19 cellular contexts compared by ENCODE assay signal in genomic region chr5:180284161-180284560, GRCh38. TPM values are rescaled to one million over a fixed set of nuclear protein-coding genes. Genes with fewer than 3 reads are reported as not detected.
DNase-seq lines count a peak whose midpoint lies in the region; ATAC-seq lines count a peak whose summit lies in the region.
"Had no signal": no experiment of that assay in that cellular context is flagged by ENCODE, and none has a peak within 500 bp of the region (broad histone marks: within the 10 kb centered on the region; RNA-seq: fewer than 3 reads in every experiment).

No MANE protein-coding gene starts in this region.

- intact Hi-C loops in left ventricle myocardium superior (cut with micrococcal nuclease) (no loop called here), Right ventricle myocardium inferior (cut with DNase I) (no loop called here)

- ATAC-seq in left ventricle myocardium superior = peak; percentile 41
- ATAC-seq in Right ventricle myocardium inferior = no peak
- no peak for ATAC-seq in HG03378 (IDR thresholded peaks at IDR 0.05; ENCODE audit: unreplicated experiment)
- ATAC-seq in GM18517 (IDR thresholded peaks at IDR 0.05; ENCODE audit: unreplicated experiment) = no peak
- no peak for ATAC-seq in HG03196 (IDR thresholded peaks at IDR 0.05; ENCODE audit: unreplicated experiment)
- ATAC-seq: naive thymus-derived CD8-positive, alpha-beta T cell had no signal

- DNase-seq in left ventricle myocardium superior (no peak), Right ventricle myocardium inferior (ENCODE audit: missing footprints) (no peak), cerebellar cortex (ENCODE audit: low spot score) (peak; percentile 74), midbrain (lab: John Stamatoyannopoulos, UW) (peak; percentile 57), NCI-H748 (lab: John Stamatoyannopoulos, UW; ENCODE audit: unreplicated experiment) (no peak)
- DNase-seq: activated CD4-positive, alpha-beta T cell treated with anti-CD3 and anti-CD28 coated beads, Interleukin-2, amount 50 U/mL, for 4 hours; activated gamma-delta T cell treated with Interleukin-2 at 50 U/mL for 16 hours; activated T-cell treated with anti-CD3 and anti-CD28 coated beads for 4 hours; DMS 273 treated with DMSO at 0.1 percent for 48 hours; GF-D8; HCEC 1CT; heart right ventricle; kidney; naive thymus-derived CD8-positive, alpha-beta T cell; NCI-H2081 treated with DMSO at 0.1 percent for 48 hours; upper lobe of left lung had no signal

RNA-seq across cellular contexts. Expression of gene MAPK9, which starts 7.7 kb away (rescaled TPM):
- 46.5 TPM for total RNA-seq in left ventricle myocardium superior
- total RNA-seq in Right ventricle myocardium inferior = 41.7 TPM

Comparison
In these comparisons a context has a peak if more than half of its experiments do, and no peak if none do; other contexts are left out.
1. DNase-seq: peak in cerebellar cortex (single experiment) and midbrain (single experiment); none in left ventricle myocardium superior (single experiment), Right ventricle myocardium inferior (single experiment) and NCI-H748 (single experiment).